ENCODE assay signal across 21 cellular contexts in the genomic region with DNA sequence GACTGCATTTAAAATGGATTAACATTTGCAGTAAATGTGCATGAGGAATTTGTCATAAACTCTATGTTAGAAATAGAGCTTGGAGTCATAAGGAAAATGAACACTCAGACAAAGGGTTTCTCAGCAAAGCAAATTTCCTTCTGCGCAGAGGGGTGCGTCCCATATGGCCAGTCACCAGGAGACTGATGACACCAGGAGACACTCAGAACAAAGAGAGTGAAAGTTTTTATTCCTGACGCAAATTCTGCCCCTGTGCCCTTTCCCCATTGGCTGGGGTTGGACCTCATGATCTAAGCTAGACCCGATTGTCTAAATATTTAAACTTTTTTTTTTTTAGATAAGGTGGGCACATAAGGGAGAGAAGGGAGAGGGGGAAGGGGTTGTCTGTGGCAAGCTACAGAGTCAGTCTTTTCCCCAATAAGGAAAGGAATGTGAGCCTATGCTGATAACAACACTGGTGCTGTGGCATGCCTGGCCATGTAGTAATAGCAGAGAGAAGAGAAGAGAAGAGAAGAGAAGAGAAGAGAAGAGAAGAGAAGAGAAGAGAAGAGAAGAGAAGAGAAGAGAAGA.
"Had no signal": no experiment of that assay in that cellular context is flagged by ENCODE, and none has a peak within 500 bp of the region (broad histone marks: within the 10 kb centered on the region; RNA-seq: fewer than 3 reads in every experiment).

No MANE protein-coding gene starts in this region.

- H3K9me3 ChIP-seq: neutrophil had no signal

- H3K27ac Mint-ChIP-seq: activated CD4-positive, alpha-beta memory T cell treated with anti-CD3 and anti-CD28 coated beads, Interleukin-2, amount 10 ng/mL, durations not matched to agents 7 days and 5 days; activated naive CD8-positive, alpha-beta T cell; activated T-cell treated with anti-CD3 and anti-CD28 coated beads, Interleukin-2, amount 50 U/mL, for 24 hours; naive thymus-derived CD4-positive, alpha-beta T cell; stimulated activated naive B cell treated with anti-CD40 and anti-IgM and Interleukin-4, amounts not matched to agents 10 μg/mL and 1 μg/mL and 100 μg/mL, for 72 hours had no signal

- H3K27ac ChIP-seq: brain microvascular endothelial cell, epithelial cell of prostate, neutrophil, parathyroid adenoma, transverse colon had no signal

- ATAC-seq: effector memory CD8-positive, alpha-beta T cell; naive thymus-derived CD4-positive, alpha-beta T cell; stimulated activated naive B cell treated with anti-CD40 and anti-IgM and Interleukin-4, amounts not matched to agents 10 μg/mL and 1 μg/mL and 100 μg/mL, for 72 hours had no signal

- DNase-seq: activated CD4-positive, alpha-beta memory T cell treated with anti-CD3 and anti-CD28 coated beads, Interleukin-2, amount 10 ng/mL, durations not matched to agents 7 days and 5 days; activated CD4-positive, alpha-beta T cell treated with anti-CD3 and anti-CD28 coated beads for 4 hours; activated effector memory CD4-positive, alpha-beta T cell treated with anti-CD3 and anti-CD28 coated beads, Interleukin-2, amount 50 U/mL, for 16 hours; activated T-cell treated with anti-CD3 and anti-CD28 coated beads, Interleukin-2, amount 50 U/mL, for 24 hours; amniotic stem cell; brain microvascular endothelial cell; cerebellar nuclear complex; dermis blood vessel endothelial cell; effector memory CD8-positive, alpha-beta T cell; hypothalamus; naive thymus-derived CD4-positive, alpha-beta T cell; stimulated activated CD4-positive, alpha-beta T cell treated with anti-CD3 and anti-CD28 coated beads, Interleukin-15, amount 100 ng/mL, for 24 hours; stimulated activated CD4-positive, alpha-beta T cell treated with anti-CD3 and anti-CD28 coated beads, Interleukin-4, amount 100 ng/mL, for 1 hour; stimulated activated naive B cell treated with anti-CD40 and anti-IgM and Interleukin-4, amounts not matched to agents 10 μg/mL and 1 μg/mL and 100 μg/mL, for 72 hours; T-helper 2 cell; transverse colon had no signal

- H3K27me3 ChIP-seq: brain microvascular endothelial cell, neutrophil, transverse colon had no signal

- H3K36me3 ChIP-seq: brain microvascular endothelial cell, neutrophil, transverse colon had no signal

- H3K4me3 ChIP-seq: lung, transverse colon had no signal

- H3K4me3 Mint-ChIP-seq: activated CD4-positive, alpha-beta memory T cell treated with anti-CD3 and anti-CD28 coated beads, Interleukin-2, amount 10 ng/mL, durations not matched to agents 7 days and 5 days; activated naive CD8-positive, alpha-beta T cell; activated T-cell treated with anti-CD3 and anti-CD28 coated beads, Interleukin-2, amount 50 U/mL, for 24 hours; effector memory CD8-positive, alpha-beta T cell; naive thymus-derived CD4-positive, alpha-beta T cell; stimulated activated naive B cell treated with anti-CD40 and anti-IgM and Interleukin-4, amounts not matched to agents 10 μg/mL and 1 μg/mL and 100 μg/mL, for 72 hours had no signal

- H3K36me3 Mint-ChIP-seq: activated naive CD8-positive, alpha-beta T cell; naive thymus-derived CD4-positive, alpha-beta T cell; stimulated activated naive B cell treated with anti-CD40 and anti-IgM and Interleukin-4, amounts not matched to agents 10 μg/mL and 1 μg/mL and 100 μg/mL, for 72 hours had no signal

- H3K27me3 Mint-ChIP-seq: activated CD4-positive, alpha-beta memory T cell treated with anti-CD3 and anti-CD28 coated beads, Interleukin-2, amount 10 ng/mL, durations not matched to agents 7 days and 5 days; activated naive CD8-positive, alpha-beta T cell; activated T-cell treated with anti-CD3 and anti-CD28 coated beads, Interleukin-2, amount 50 U/mL, for 24 hours; effector memory CD8-positive, alpha-beta T cell; naive thymus-derived CD4-positive, alpha-beta T cell; stimulated activated naive B cell treated with anti-CD40 and anti-IgM and Interleukin-4, amounts not matched to agents 10 μg/mL and 1 μg/mL and 100 μg/mL, for 72 hours had no signal

- H3K4me1 Mint-ChIP-seq: activated CD4-positive, alpha-beta memory T cell treated with anti-CD3 and anti-CD28 coated beads, Interleukin-2, amount 10 ng/mL, durations not matched to agents 7 days and 5 days; naive thymus-derived CD4-positive, alpha-beta T cell; stimulated activated naive B cell treated with anti-CD40 and anti-IgM and Interleukin-4, amounts not matched to agents 10 μg/mL and 1 μg/mL and 100 μg/mL, for 72 hours had no signal

- H3K4me1 ChIP-seq: parathyroid adenoma, transverse colon had no signal
